Comparison of ENCODE assay signal across 16 cellular contexts in the genomic region with DNA sequence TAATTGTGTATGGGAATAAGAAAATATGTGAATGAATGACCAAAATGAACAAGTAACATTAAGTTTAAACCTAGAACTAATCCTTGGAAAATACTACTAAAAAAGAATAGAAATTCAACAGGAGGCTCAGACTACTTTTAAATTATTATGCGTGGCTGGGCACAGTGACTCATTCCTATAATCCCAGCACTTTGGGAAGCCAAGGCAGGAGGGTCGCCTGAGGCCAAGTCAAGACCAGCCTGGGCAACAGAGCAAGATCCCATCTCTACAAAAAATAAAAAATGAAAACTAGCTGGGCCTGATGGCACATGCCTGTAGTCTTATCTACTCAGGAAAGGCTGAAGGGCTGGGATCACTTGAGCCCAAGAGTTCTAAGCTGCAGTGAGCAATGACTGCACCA.
DNase-seq lines count a peak whose midpoint lies in the region; ATAC-seq and TF ChIP-seq lines count a peak whose summit lies in the region.
"Had no signal": no experiment of that assay in that cellular context is flagged by ENCODE, and none has a peak within 500 bp of the region (broad histone marks: within the 10 kb centered on the region; RNA-seq: fewer than 3 reads in every experiment).

No MANE protein-coding gene starts in this region.

- H3K9me3 ChIP-seq in breast epithelium (no peaks in the 10 kb centered on the region), SK-N-MC (ENCODE audit: low read depth, low read length) (no peaks in the 10 kb centered on the region)
- H3K9me3 ChIP-seq: A549, Caco-2, HAP-1 had no signal

- H3K4me3 Mint-ChIP-seq in MCF 10A (ENCODE audit: unreplicated experiment), result no peak overlapping the region
- no peak overlapping the region for H3K4me3 Mint-ChIP-seq in effector memory CD8-positive, alpha-beta T cell
- H3K4me3 Mint-ChIP-seq: CD4-positive, alpha-beta T cell had no signal

- no peak for TF ChIP-seq CTCF in MCF 10A (IDR thresholded peaks at IDR 0.05; ENCODE audit: unreplicated experiment)
- no peak for TF ChIP-seq CTCF in breast epithelium (IDR thresholded peaks at IDR 0.05)

- no peak overlapping the region for H3K27ac Mint-ChIP-seq in MCF 10A (ENCODE audit: low read depth, unreplicated experiment)
- peak overlapping the region; percentile 16 to 41 for H3K27ac Mint-ChIP-seq in effector memory CD8-positive, alpha-beta T cell
- H3K27ac Mint-ChIP-seq: CD4-positive, alpha-beta T cell had no signal

- intact Hi-C loops in MCF 10A (cut with micrococcal nuclease), result no loop called here
- intact Hi-C loops in breast epithelium (cut with DNase I; ENCODE audit: low total_unique reads), result no loop called here
- intact Hi-C loops in posterior cingulate gyrus (cut with DNase I), result no loop called here

- H3K27me3 ChIP-seq in breast epithelium, result no peaks in the 10 kb centered on the region

- no peaks in the 10 kb centered on the region for H3K27me3 Mint-ChIP-seq in MCF 10A (ENCODE audit: insufficient read depth, unreplicated experiment)
- H3K27me3 Mint-ChIP-seq in effector memory CD8-positive, alpha-beta T cell, result no peaks in the 10 kb centered on the region
- H3K27me3 Mint-ChIP-seq: CD4-positive, alpha-beta T cell had no signal

- TSS peak; percentile 7 for BruUV-seq in MCF 10A (replicated peaks; lab: Mats Ljungman, UMichigan)

- no peak overlapping the region for H3K27ac ChIP-seq in breast epithelium
- H3K27ac ChIP-seq in SK-N-MC, result peak overlapping the region; percentile 38; the same call in 1 of the 2 replicates
- H3K27ac ChIP-seq: 22Rv1, A549, C4-2B, GM23248, HL-60 had no signal

- TF ChIP-seq POLR2A in breast epithelium (IDR thresholded peaks at IDR 0.05), result no peak

- DNase-seq in MCF 10A (ENCODE audit: unreplicated experiment) (no peak), breast epithelium (ENCODE audit: low spot score in 2 of 2) (no peak), SK-N-MC (ENCODE audit: low read depth, low spot score) (no peak), posterior cingulate gyrus (no peak)
- DNase-seq in effector memory CD8-positive, alpha-beta T cell, result no peak
- DNase-seq: AML-193; Caco-2; CD4-positive, alpha-beta T cell; GM23248 had no signal

- peaks cover 58% of the 10 kb centered on the region for H3K36me3 Mint-ChIP-seq in MCF 10A (ENCODE audit: insufficient read depth, unreplicated experiment)
- peaks cover 46% of the 10 kb centered on the region for H3K36me3 Mint-ChIP-seq in effector memory CD8-positive, alpha-beta T cell (ENCODE audit: insufficient read depth)

- H3K4me3 ChIP-seq in breast epithelium (no peak overlapping the region), SK-N-MC (no peak overlapping the region)
- H3K4me3 ChIP-seq: A549, GM23248, HAP-1 had no signal

- H3K4me1 Mint-ChIP-seq in MCF 10A (ENCODE audit: insufficient read depth, unreplicated experiment), result no peaks in the 10 kb centered on the region
- peaks cover 0 to 20% of the 10 kb centered on the region in 2 donors for H3K4me1 Mint-ChIP-seq in effector memory CD8-positive, alpha-beta T cell (ENCODE audit: low read depth in 2 of 2)

- no peaks in the 10 kb centered on the region for H3K9me3 Mint-ChIP-seq in MCF 10A (ENCODE audit: unreplicated experiment)
- no peaks in the 10 kb centered on the region for H3K9me3 Mint-ChIP-seq in effector memory CD8-positive, alpha-beta T cell
- H3K9me3 Mint-ChIP-seq: CD4-positive, alpha-beta T cell had no signal

- H3K4me1 ChIP-seq in breast epithelium, result no peaks in the 10 kb centered on the region
- H3K4me1 ChIP-seq: A549 had no signal

- CTCF ChIA-PET in MCF 10A (lab: Yijun Ruan, JAX), result interaction anchor here (0.7 kb wide), 1 partner anchor 322 kb away, joined by 3 read pairs; no protein-coding TSS in a partner anchor

- no peak overlapping the region for H3K9ac ChIP-seq in SK-N-MC (ENCODE audit: insufficient read length)
- H3K9ac ChIP-seq: GM23248 had no signal

- POLR2A ChIA-PET in MCF 10A (lab: Yijun Ruan, JAX), result no interaction called here

- peaks cover 3% of the 10 kb centered on the region for H3K36me3 ChIP-seq in breast epithelium
- H3K36me3 ChIP-seq in SK-N-MC (ENCODE audit: insufficient read depth, low read length), result peaks cover 27% of the 10 kb centered on the region

- ATAC-seq in effector memory CD8-positive, alpha-beta T cell (replicated peaks), result no peak
- no peak for ATAC-seq in GM21825 (IDR thresholded peaks at IDR 0.05; ENCODE audit: unreplicated experiment)
- ATAC-seq in HG02678 (IDR thresholded peaks at IDR 0.05; ENCODE audit: unreplicated experiment), result no peak
- ATAC-seq: A549 had no signal
